8 cellular contexts compared by ENCODE assay signal in the genomic region with DNA sequence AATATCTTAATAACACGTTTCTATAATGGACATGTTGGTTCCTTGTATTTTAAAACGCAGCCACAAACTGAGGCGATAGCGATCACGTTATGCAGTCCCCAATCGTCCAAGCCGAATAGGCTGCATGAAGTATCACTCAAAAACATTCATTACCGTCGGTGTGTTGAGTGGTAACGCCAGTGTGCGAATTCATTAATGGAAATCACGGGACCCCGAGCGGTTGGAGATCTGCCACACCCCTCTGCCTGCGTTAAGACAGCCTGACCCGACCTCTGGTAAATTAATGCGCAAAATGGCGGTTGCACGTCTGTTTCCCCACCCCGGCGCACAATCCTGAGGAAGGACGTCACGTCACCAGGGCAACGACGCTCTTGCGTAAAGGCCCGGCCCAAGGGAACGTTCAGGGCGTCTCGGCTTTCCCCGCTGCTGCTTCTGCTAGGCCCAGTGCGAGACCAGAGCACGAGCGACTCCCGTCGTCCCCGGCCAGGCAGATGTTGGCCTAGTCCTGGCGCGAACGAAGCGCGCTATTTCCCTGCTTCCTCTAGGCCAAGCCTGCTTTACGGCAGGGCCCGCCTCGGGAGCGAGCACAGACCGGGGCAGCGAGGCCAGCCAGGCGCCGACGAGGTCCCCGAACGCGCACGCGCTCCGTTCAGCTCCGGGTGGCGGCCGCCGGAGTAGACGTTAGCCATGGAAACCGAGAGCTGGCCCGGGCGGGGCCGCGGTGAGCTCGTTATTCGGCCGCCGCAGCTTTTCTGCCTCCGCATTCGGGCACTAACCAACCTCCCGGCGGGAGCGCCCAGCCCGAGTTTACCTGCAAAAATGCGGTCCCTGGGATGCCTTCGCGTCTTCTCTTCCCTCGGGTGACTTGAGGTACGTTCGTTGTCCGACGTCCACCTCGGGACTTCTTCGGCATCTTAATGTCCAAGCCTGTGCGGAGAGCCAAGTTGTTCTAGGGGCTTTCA. TPM values are rescaled to one million over a fixed set of nuclear protein-coding genes. Genes with fewer than 3 reads are reported as not detected.
DNase-seq lines count a peak whose midpoint lies in the region; ATAC-seq, FAIRE-seq and TF ChIP-seq lines count a peak whose summit lies in the region.

A gene (plus strand): TSS at position 374 of the 962 bp plus-strand sequence. CDS start 15,716 bp downstream, outside the sequence.

- H3K4me1 ChIP-seq in right atrium auricular region (peaks cover 0 to 39% of the 10 kb centered on the region in 2 donors), psoas muscle (peaks cover 29% of the 10 kb centered on the region)

- H3K27ac ChIP-seq in right atrium auricular region (peak within 1 kb of the TSS; percentile 96 to 99), psoas muscle (peak within 1 kb of the TSS; percentile 97)

- intact Hi-C loops in T-helper 2 cell treated with Interferon-gamma antibody and Interleukin-4, amounts not matched to agents 100 ng/mL and 5 ng/mL, for 36 hours (cut with micrococcal nuclease): loop anchor here (1.0 to 10.0 kb wide), 11 partner anchors 27 to 1605 kb away; a partner anchor contains a TSS
- intact Hi-C loops in psoas muscle (cut with DNase I): loop anchor here (1.0 to 10.0 kb wide), 6 partner anchors 65 to 156 kb away; a partner anchor contains a TSS

- H3K36me3 ChIP-seq in right atrium auricular region: no peaks in the 10 kb centered on the region
- peaks cover 0 to 3% of the 10 kb centered on the region in 2 donors for H3K36me3 ChIP-seq in psoas muscle (ENCODE audit: insufficient read depth in 1 of 2, low read depth in 1 of 2)

- H3K9me3 ChIP-seq in right atrium auricular region (no peaks in the 10 kb centered on the region), psoas muscle (no peaks in the 10 kb centered on the region)

- TF ChIP-seq POLR2A in GM15510 (IDR thresholded peaks at IDR 0.05; ENCODE audit: borderline replicate concordance, extremely low read depth, insufficient read length): peak; percentile 96

- WGBS in psoas muscle, 3 donors: 0% methylated on average over 84 to 88 of the region's 88 CpGs

- ATAC-seq in HG02885 (IDR thresholded peaks at IDR 0.05; ENCODE audit: poor library complexity, unreplicated experiment) (peak; percentile 97), psoas muscle (peak; percentile 89 to 96 (median 94))

- TF ChIP-seq CTCF in right atrium auricular region (IDR thresholded peaks at IDR 0.05) (no peak), psoas muscle (IDR thresholded peaks at IDR 0.05) (no peak)

- peak within 1 kb of the TSS; percentile 66 to 67 for H3K4me3 ChIP-seq in right atrium auricular region
- peak within 1 kb of the TSS; percentile 87 for H3K4me3 ChIP-seq in psoas muscle

- DNase-seq in NCI-H187 treated with DMSO at 0.1 percent for 48 hours (lab: John Stamatoyannopoulos, UW) (peak; percentile 94), anterior cingulate cortex (lab: John Stamatoyannopoulos, UW) (peak; percentile 75 to 100 (median 94)), right atrium auricular region (ENCODE audit: low spot score) (peak; percentile 98), psoas muscle (peak; percentile 97 to 99), urothelium cell line (ENCODE audit: low spot score) (peak; percentile 99)

- no peaks in the 10 kb centered on the region for H3K27me3 ChIP-seq in right atrium auricular region
- no peaks in the 10 kb centered on the region for H3K27me3 ChIP-seq in psoas muscle (ENCODE audit: insufficient read depth in 3 of 3, low read length in 2 of 3)

- FAIRE-seq in urothelium cell line (lab: Jason Lieb, UNC): peak; percentile 99

RNA-seq across cellular contexts. Expression of the gene that starts here (rescaled TPM):
- total RNA-seq in T-helper 2 cell treated with Interferon-gamma antibody and Interleukin-4, amounts not matched to agents 100 ng/mL and 5 ng/mL, for 36 hours: 43.0 and 45.6 TPM in 2 replicates
- total RNA-seq in right atrium auricular region (10 to 100 TPM; 63.2 to 65.0 TPM), psoas muscle (10 to 100 TPM; 24.4 to 41.4 (median 38.5) TPM)
- 10 to 100 TPM; 13.0 to 21.6 (median 20.1) TPM for polyA plus RNA-seq in psoas muscle

Comparison
In these comparisons a context has a peak if more than half of its experiments do, and no peak if none do; other contexts are left out.
1. Peak in every context shown above with its lines: DNase-seq, ATAC-seq, H3K4me3 ChIP-seq and H3K27ac ChIP-seq.